In genomic region chr11:134411887-134412507, GRCh38 we compare ENCODE assay signal across 9 cellular contexts. TPM values are rescaled to one million over a fixed set of nuclear protein-coding genes. Genes with fewer than 3 reads are reported as not detected.
A peak's percentile ranks its signal among the peaks of the same experiment; 100 is the strongest.
DNase-seq lines count a peak whose midpoint lies in the region; ATAC-seq and TF ChIP-seq lines count a peak whose summit lies in the region.
"Had no signal": no experiment of that assay in that cellular context is flagged by ENCODE, and none has a peak within 500 bp of the region (broad histone marks: within the 10 kb centered on the region; RNA-seq: fewer than 3 reads in every experiment).

TSS of gene B3GAT1 (minus strand) at chr11:134412242. CDS start at chr11:134387659, 24,583 bp downstream.

- no peak for TF ChIP-seq POLR2A in gastrocnemius medialis (IDR thresholded peaks at IDR 0.05)

- TF ChIP-seq CTCF in glutamatergic neuron (IDR thresholded peaks at IDR 0.05; ENCODE audit: partially characterized antibody, unreplicated experiment) (no peak), gastrocnemius medialis (IDR thresholded peaks at IDR 0.05 in 4 of 5, conservative IDR thresholded peaks at IDR 0.05 in 1 of 5) (no peak)

- H3K9me3 ChIP-seq in SK-N-MC (ENCODE audit: low read depth, low read length) (no peaks in the 10 kb centered on the region), gastrocnemius medialis (no peaks in the 10 kb centered on the region)

- H3K4me1 ChIP-seq in gastrocnemius medialis = peaks cover 6% of the 10 kb centered on the region in 2 donors

- H3K27ac Mint-ChIP-seq in glutamatergic neuron (ENCODE audit: unreplicated experiment) = peak within 1 kb of the TSS; percentile 70

- intact Hi-C loops in gastrocnemius medialis (cut with DNase I; ENCODE audit: low total_unique reads) = no loop called here

- H3K27me3 ChIP-seq in gastrocnemius medialis = peaks cover 52 to 60% (median 54%) of the 10 kb centered on the region in 3 donors

- no peaks in the 10 kb centered on the region for H3K36me3 ChIP-seq in SK-N-MC (ENCODE audit: insufficient read depth, low read length)
- no peaks in the 10 kb centered on the region for H3K36me3 ChIP-seq in gastrocnemius medialis

- DNase-seq in NCI-H1417 (lab: John Stamatoyannopoulos, UW) (peak; percentile 49 to 69 (median 58)), NCI-H1417 treated with DMSO at 0.1 percent for 48 hours (lab: John Stamatoyannopoulos, UW) (no peak), SK-N-MC (ENCODE audit: low read depth, low spot score) (no peak), glutamatergic neuron (peak; percentile 72), gastrocnemius medialis (no peak), AG20443 (ENCODE audit: low spot score) (no peak)
- DNase-seq: NCI-H1694 treated with DMSO at 0.1 percent for 48 hours had no signal

- no peak for ATAC-seq in gastrocnemius medialis
- no peak for ATAC-seq in GM18498 (IDR thresholded peaks at IDR 0.05; ENCODE audit: unreplicated experiment)
- ATAC-seq in GM18870 (IDR thresholded peaks at IDR 0.05; ENCODE audit: unreplicated experiment) = no peak

- peaks cover 16% of the 10 kb centered on the region for H3K9me3 Mint-ChIP-seq in glutamatergic neuron (ENCODE audit: unreplicated experiment)

- peaks cover 59% of the 10 kb centered on the region for H3K4me1 Mint-ChIP-seq in glutamatergic neuron (ENCODE audit: low read depth, unreplicated experiment)

- in situ Hi-C loops in gastrocnemius medialis (cut with MboI; ENCODE audit: low sequenced_read_pairs in 4 of 4) = no loop called here

- H3K4me3 ChIP-seq in SK-N-MC = peak within 1 kb of the TSS; percentile 73
- peak within 1 kb of the TSS; percentile 28 to 39 (median 38) for H3K4me3 ChIP-seq in gastrocnemius medialis

- H3K36me3 Mint-ChIP-seq in glutamatergic neuron (ENCODE audit: unreplicated experiment) = peaks cover 4% of the 10 kb centered on the region

- H3K4me3 Mint-ChIP-seq in glutamatergic neuron (ENCODE audit: unreplicated experiment) = peak within 1 kb of the TSS; percentile 96

- no peak within 1 kb of the TSS for H3K9ac ChIP-seq in SK-N-MC (ENCODE audit: insufficient read length)

- H3K27ac ChIP-seq in SK-N-MC (no peak within 1 kb of the TSS), gastrocnemius medialis (no peak within 1 kb of the TSS)

- H3K27me3 Mint-ChIP-seq in glutamatergic neuron (ENCODE audit: unreplicated experiment) = peaks cover 9% of the 10 kb centered on the region

RNA-seq across cellular contexts. Expression of gene B3GAT1, which starts in this region (rescaled TPM):
- 240 TPM for total RNA-seq in glutamatergic neuron (ENCODE audit: unreplicated experiment)
- under 1 TPM in 1 of 4 donors, not detected in 3; 0.10 TPM for total RNA-seq in gastrocnemius medialis

Comparison
In these comparisons a context has a peak if more than half of its experiments do, and no peak if none do; other contexts are left out.
1. RNA of gene B3GAT1 (total RNA-seq): 240 TPM in glutamatergic neuron (single experiment); 0.10 TPM in gastrocnemius medialis; every median in the first group is over 100 times any median in the second.
2. DNase-seq: peak in NCI-H1417 (3 of 3) and glutamatergic neuron (single experiment); none in NCI-H1417 treated with DMSO at 0.1 percent for 48 hours (single experiment), SK-N-MC (single experiment), gastrocnemius medialis (0 of 2) and AG20443 (single experiment).